8 cellular contexts compared by ENCODE assay signal in the genomic region with DNA sequence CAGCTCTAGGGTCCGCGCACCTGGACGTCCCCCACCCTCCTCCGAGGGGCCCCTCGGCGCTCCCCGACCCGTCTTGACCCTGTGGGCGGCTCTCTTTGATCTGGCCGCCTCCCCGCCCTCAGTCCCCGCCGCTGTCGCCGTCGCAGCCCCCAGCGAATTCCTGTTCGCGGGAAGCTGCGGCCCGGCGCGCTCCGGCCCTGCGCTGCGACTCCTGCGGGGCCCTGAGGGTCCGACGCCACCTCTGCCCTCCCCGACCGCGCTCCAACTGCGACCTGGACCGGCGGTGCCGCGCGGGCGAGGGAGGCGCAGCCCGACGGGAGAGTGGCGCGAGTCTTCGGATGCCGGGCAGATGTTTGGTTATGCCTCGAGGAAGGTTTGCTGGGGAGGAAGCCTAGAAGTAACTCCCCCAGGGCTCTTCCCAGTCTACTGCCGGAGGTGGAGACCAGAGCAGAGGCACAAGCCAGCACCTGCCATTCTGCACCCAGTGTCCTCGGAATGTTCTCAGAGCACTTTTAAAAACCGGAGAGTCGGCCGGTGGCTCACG. TPM values are rescaled to one million over a fixed set of nuclear protein-coding genes. Genes with fewer than 3 reads are reported as not detected.
DNase-seq lines count a peak whose midpoint lies in the region; ATAC-seq, FAIRE-seq and TF ChIP-seq lines count a peak whose summit lies in the region.

No MANE protein-coding gene starts in this region.

- H3K79me2 ChIP-seq in ACC112 (ENCODE audit: control insufficient read depth, insufficient read depth, low read length, unreplicated experiment): no peaks in the 10 kb centered on the region

- no peak overlapping the region for H3K27ac ChIP-seq in ACC112 (ENCODE audit: low read depth, low read length)
- H3K27ac ChIP-seq in iPS-18a (ENCODE audit: low read length): no peak overlapping the region

- TF ChIP-seq CTCF in GM13976 (IDR thresholded peaks at IDR 0.05; ENCODE audit: borderline replicate concordance, control extremely low read depth, extremely low read depth, insufficient read depth, missing control alignments) (no peak), D721Med (IDR thresholded peaks at IDR 0.05; ENCODE audit: insufficient read depth, missing control alignments) (no peak)

- H3K36me3 Mint-ChIP-seq in activated CD8-positive, alpha-beta memory T cell treated with anti-CD3 and anti-CD28 coated beads, Interleukin-2, amount 10 ng/mL, durations not matched to agents 7 days and 5 days: peaks cover 4% of the 10 kb centered on the region

- H3K4me1 Mint-ChIP-seq in activated CD8-positive, alpha-beta memory T cell treated with anti-CD3 and anti-CD28 coated beads, Interleukin-2, amount 10 ng/mL, durations not matched to agents 7 days and 5 days: peaks cover 6% of the 10 kb centered on the region
- H3K4me1 Mint-ChIP-seq in stimulated activated naive CD8-positive, alpha-beta T cell treated with anti-CD3 and anti-CD28 coated beads, Interleukin-15, amount 100 ng/mL, for 72 hours: peaks cover 14% of the 10 kb centered on the region

- no peaks in the 10 kb centered on the region for H3K36me3 ChIP-seq in ACC112 (ENCODE audit: insufficient read depth, low read length)
- no peaks in the 10 kb centered on the region for H3K36me3 ChIP-seq in iPS-18a (ENCODE audit: control insufficient read depth, low read depth, low read length)

- no peak overlapping the region for H3K27ac Mint-ChIP-seq in activated CD8-positive, alpha-beta memory T cell treated with anti-CD3 and anti-CD28 coated beads, Interleukin-2, amount 10 ng/mL, durations not matched to agents 7 days and 5 days
- H3K27ac Mint-ChIP-seq in stimulated activated naive CD8-positive, alpha-beta T cell treated with anti-CD3 and anti-CD28 coated beads, Interleukin-15, amount 100 ng/mL, for 72 hours: no peak overlapping the region

- H3K9me3 ChIP-seq in iPS-18a (ENCODE audit: control insufficient read depth, low read depth, low read length): no peaks in the 10 kb centered on the region

- no peak for FAIRE-seq in D721Med (lab: Jason Lieb, UNC)

- ATAC-seq in HG03066 (IDR thresholded peaks at IDR 0.05; ENCODE audit: low read depth, unreplicated experiment): peak; percentile 19
- no peak for ATAC-seq in activated CD8-positive, alpha-beta memory T cell treated with anti-CD3 and anti-CD28 coated beads, Interleukin-2, amount 10 ng/mL, durations not matched to agents 7 days and 5 days
- ATAC-seq in stimulated activated naive CD8-positive, alpha-beta T cell treated with anti-CD3 and anti-CD28 coated beads, Interleukin-15, amount 100 ng/mL, for 72 hours: peak; percentile 30

- peak; percentile 69 for DNase-seq in GM13976 (ENCODE audit: low spot score)
- DNase-seq in activated CD8-positive, alpha-beta memory T cell treated with anti-CD3 and anti-CD28 coated beads, Interleukin-2, amount 10 ng/mL, durations not matched to agents 7 days and 5 days: no peak
- no peak for DNase-seq in stimulated activated naive CD8-positive, alpha-beta T cell treated with anti-CD3 and anti-CD28 coated beads, Interleukin-15, amount 100 ng/mL, for 72 hours
- no peak for DNase-seq in D721Med (ENCODE audit: insufficient read length, low spot score)
- no peak for DNase-seq in NCI-H1436 (lab: John Stamatoyannopoulos, UW)

- H3K9ac ChIP-seq in iPS-18a (ENCODE audit: low read length): no peak overlapping the region

- no peaks in the 10 kb centered on the region for H3K4me1 ChIP-seq in ACC112 (ENCODE audit: control insufficient read depth, insufficient read depth, low read length, unreplicated experiment)
- no peaks in the 10 kb centered on the region for H3K4me1 ChIP-seq in iPS-18a (ENCODE audit: control insufficient read depth, low read depth, low read length)

- in situ Hi-C loops in GM13976 (cut with MboI; ENCODE audit: low sequenced_read_pairs, unreplicated experiment): no loop called here

- CTCF ChIA-PET in activated CD8-positive, alpha-beta memory T cell treated with anti-CD3 and anti-CD28 coated beads, Interleukin-2, amount 10 ng/mL, durations not matched to agents 7 days and 5 days (lab: Charles Lee): interaction anchor here (0.8 kb wide), 1 partner anchor 183 kb away, joined by 3 read pairs; no protein-coding TSS in a partner anchor

- peaks cover 39% of the 10 kb centered on the region for H3K27me3 Mint-ChIP-seq in activated CD8-positive, alpha-beta memory T cell treated with anti-CD3 and anti-CD28 coated beads, Interleukin-2, amount 10 ng/mL, durations not matched to agents 7 days and 5 days
- peaks cover 50% of the 10 kb centered on the region for H3K27me3 Mint-ChIP-seq in stimulated activated naive CD8-positive, alpha-beta T cell treated with anti-CD3 and anti-CD28 coated beads, Interleukin-15, amount 100 ng/mL, for 72 hours

- peak overlapping the region; percentile 75 for H3K4me3 ChIP-seq in ACC112 (ENCODE audit: low read depth, low read length)
- peak overlapping the region; percentile 56 for H3K4me3 ChIP-seq in iPS-18a (ENCODE audit: low read length)

- peaks cover 5% of the 10 kb centered on the region for H3K9me3 Mint-ChIP-seq in activated CD8-positive, alpha-beta memory T cell treated with anti-CD3 and anti-CD28 coated beads, Interleukin-2, amount 10 ng/mL, durations not matched to agents 7 days and 5 days (ENCODE audit: low read depth)
- H3K9me3 Mint-ChIP-seq in stimulated activated naive CD8-positive, alpha-beta T cell treated with anti-CD3 and anti-CD28 coated beads, Interleukin-15, amount 100 ng/mL, for 72 hours: peaks cover 0 to 8% of the 10 kb centered on the region in 2 donors

- H2AFZ ChIP-seq in ACC112 (ENCODE audit: low read length, unreplicated experiment): peak overlapping the region; percentile 12

- peak overlapping the region; percentile 36 for H3K4me3 Mint-ChIP-seq in activated CD8-positive, alpha-beta memory T cell treated with anti-CD3 and anti-CD28 coated beads, Interleukin-2, amount 10 ng/mL, durations not matched to agents 7 days and 5 days
- peak overlapping the region; percentile 59 to 66 for H3K4me3 Mint-ChIP-seq in stimulated activated naive CD8-positive, alpha-beta T cell treated with anti-CD3 and anti-CD28 coated beads, Interleukin-15, amount 100 ng/mL, for 72 hours

- peaks cover 30% of the 10 kb centered on the region for H3K27me3 ChIP-seq in ACC112 (ENCODE audit: insufficient read depth, low read length)
- peaks cover 43% of the 10 kb centered on the region for H3K27me3 ChIP-seq in iPS-18a (ENCODE audit: control insufficient read depth, insufficient read depth, low read length)

RNA-seq across cellular contexts. Expression of a gene that starts 0.4 kb away (rescaled TPM):
- total RNA-seq in activated CD8-positive, alpha-beta memory T cell treated with anti-CD3 and anti-CD28 coated beads, Interleukin-2, amount 10 ng/mL, durations not matched to agents 7 days and 5 days: not detected

RNA-seq across cellular contexts. Expression of a gene that starts 41.2 kb away (rescaled TPM):
- 100 to 1,000 TPM; 219 to 266 TPM for total RNA-seq in activated CD8-positive, alpha-beta memory T cell treated with anti-CD3 and anti-CD28 coated beads, Interleukin-2, amount 10 ng/mL, durations not matched to agents 7 days and 5 days

RNA-seq across cellular contexts. Expression of a gene that starts 41.7 kb away (rescaled TPM):
- 10 to 100 TPM; 16.9 to 19.3 TPM for total RNA-seq in activated CD8-positive, alpha-beta memory T cell treated with anti-CD3 and anti-CD28 coated beads, Interleukin-2, amount 10 ng/mL, durations not matched to agents 7 days and 5 days
